1 cellular context compared by ENCODE assay signal in the genomic region with DNA sequence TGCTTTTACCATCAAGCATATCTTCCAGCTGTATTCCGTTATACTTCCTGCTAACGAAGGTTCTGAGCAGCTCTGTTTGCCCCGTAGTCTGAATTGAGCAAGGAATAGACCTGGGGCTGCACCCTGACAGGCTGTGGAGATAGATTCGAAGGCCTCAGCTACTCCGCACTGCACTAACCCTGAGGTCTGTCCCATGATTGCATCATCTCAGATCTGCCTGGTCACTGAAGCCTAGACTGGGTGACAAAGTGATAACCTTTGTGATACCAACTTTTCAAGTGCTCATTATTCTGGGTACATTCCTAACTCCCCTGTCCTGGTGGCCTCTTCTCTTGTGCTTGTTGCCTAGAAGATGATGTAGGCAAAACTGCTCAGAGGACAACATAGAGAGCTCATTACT.
TF ChIP-seq lines count a peak whose summit lies in the region.

No MANE protein-coding gene starts in this region.

TF ChIP-seq in liver, 16 proteins besides CTCF, POLR2A, EP300 and RAD21 (continued from another document):
- TF ChIP-seq, protein P1, sequence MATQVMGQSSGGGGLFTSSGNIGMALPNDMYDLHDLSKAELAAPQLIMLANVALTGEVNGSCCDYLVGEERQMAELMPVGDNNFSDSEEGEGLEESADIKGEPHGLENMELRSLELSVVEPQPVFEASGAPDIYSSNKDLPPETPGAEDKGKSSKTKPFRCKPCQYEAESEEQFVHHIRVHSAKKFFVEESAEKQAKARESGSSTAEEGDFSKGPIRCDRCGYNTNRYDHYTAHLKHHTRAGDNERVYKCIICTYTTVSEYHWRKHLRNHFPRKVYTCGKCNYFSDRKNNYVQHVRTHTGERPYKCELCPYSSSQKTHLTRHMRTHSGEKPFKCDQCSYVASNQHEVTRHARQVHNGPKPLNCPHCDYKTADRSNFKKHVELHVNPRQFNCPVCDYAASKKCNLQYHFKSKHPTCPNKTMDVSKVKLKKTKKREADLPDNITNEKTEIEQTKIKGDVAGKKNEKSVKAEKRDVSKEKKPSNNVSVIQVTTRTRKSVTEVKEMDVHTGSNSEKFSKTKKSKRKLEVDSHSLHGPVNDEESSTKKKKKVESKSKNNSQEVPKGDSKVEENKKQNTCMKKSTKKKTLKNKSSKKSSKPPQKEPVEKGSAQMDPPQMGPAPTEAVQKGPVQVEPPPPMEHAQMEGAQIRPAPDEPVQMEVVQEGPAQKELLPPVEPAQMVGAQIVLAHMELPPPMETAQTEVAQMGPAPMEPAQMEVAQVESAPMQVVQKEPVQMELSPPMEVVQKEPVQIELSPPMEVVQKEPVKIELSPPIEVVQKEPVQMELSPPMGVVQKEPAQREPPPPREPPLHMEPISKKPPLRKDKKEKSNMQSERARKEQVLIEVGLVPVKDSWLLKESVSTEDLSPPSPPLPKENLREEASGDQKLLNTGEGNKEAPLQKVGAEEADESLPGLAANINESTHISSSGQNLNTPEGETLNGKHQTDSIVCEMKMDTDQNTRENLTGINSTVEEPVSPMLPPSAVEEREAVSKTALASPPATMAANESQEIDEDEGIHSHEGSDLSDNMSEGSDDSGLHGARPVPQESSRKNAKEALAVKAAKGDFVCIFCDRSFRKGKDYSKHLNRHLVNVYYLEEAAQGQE (IDR thresholded peaks at IDR 0.05): no peak
- TF ChIP-seq JUND (IDR thresholded peaks at IDR 0.05): no peak
- TF ChIP-seq, protein P2, sequence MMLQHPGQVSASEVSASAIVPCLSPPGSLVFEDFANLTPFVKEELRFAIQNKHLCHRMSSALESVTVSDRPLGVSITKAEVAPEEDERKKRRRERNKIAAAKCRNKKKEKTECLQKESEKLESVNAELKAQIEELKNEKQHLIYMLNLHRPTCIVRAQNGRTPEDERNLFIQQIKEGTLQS (IDR thresholded peaks at IDR 0.05): peak; percentile 58
- TF ChIP-seq FOXA2 (IDR thresholded peaks at IDR 0.05): no peak
- TF ChIP-seq, protein P3, sequence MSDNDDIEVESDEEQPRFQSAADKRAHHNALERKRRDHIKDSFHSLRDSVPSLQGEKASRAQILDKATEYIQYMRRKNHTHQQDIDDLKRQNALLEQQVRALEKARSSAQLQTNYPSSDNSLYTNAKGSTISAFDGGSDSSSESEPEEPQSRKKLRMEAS (IDR thresholded peaks at IDR 0.05): no peak
- TF ChIP-seq HNF4G (IDR thresholded peaks at IDR 0.05): no peak
- TF ChIP-seq YY1 (IDR thresholded peaks at IDR 0.05): no peak
